ENCODE assay signal across 34 cellular contexts in genomic region chr4:13857800-13858199, GRCh38.
"Had no signal": no experiment of that assay in that cellular context is flagged by ENCODE, and none has a peak within 500 bp of the region (broad histone marks: within the 10 kb centered on the region; RNA-seq: fewer than 3 reads in every experiment).

No MANE protein-coding gene starts in this region.

- H3K4me3 ChIP-seq: adrenal gland, ascending aorta, cardiac muscle cell had no signal

- FAIRE-seq: bronchial epithelial cell, TTC549 had no signal

- H3K27ac ChIP-seq: adrenal gland, ascending aorta, cardiac muscle cell, VCaP had no signal

- H3K27me3 ChIP-seq: adrenal gland, ascending aorta, cardiac muscle cell had no signal

- H3K9me3 ChIP-seq: adrenal gland had no signal

- H3K36me3 ChIP-seq: adrenal gland, ascending aorta, cardiac muscle cell had no signal

- DNase-seq: activated B cell treated with CpG ODN at 0.5 μM for 24 hours; activated CD4-positive, alpha-beta memory T cell treated with anti-CD3 and anti-CD28 coated beads for 36 hours; activated CD4-positive, alpha-beta T cell treated with anti-CD3 and anti-CD28 coated beads for 4 hours; activated CD4-positive, alpha-beta T cell treated with anti-CD3 and anti-CD28 coated beads, Interleukin-2, amount 10 ng/mL, durations not matched to agents 24 days and 14 days; activated CD4-positive, alpha-beta T cell treated with anti-CD3 and anti-CD28 coated beads, Interleukin-2, amount 50 U/mL, for 1 hour; activated CD4-positive, alpha-beta T cell treated with anti-CD3 and anti-CD28 coated beads, Interleukin-2, amount 50 U/mL, for 4 hours; activated CD4-positive, CD25-positive, alpha-beta regulatory T cell treated with anti-CD3 and anti-CD28 coated beads, Interleukin-2, amount 50 U/mL, for 72 hours; activated CD8-positive, alpha-beta memory T cell treated with anti-CD3 and anti-CD28 coated beads, Interleukin-2, amount 50 U/mL, for 4 hours; activated CD8-positive, alpha-beta T cell treated with anti-CD3 and anti-CD28 coated beads for 36 hours; activated effector memory CD4-positive, alpha-beta T cell treated with anti-CD3 and anti-CD28 coated beads, Interleukin-2, amount 50 U/mL, for 16 hours; activated gamma-delta T cell treated with Interleukin-2 at 50 U/mL for 16 hours; activated naive CD4-positive, alpha-beta T cell; activated naive CD4-positive, alpha-beta T cell treated with anti-CD3 and anti-CD28 coated beads for 36 hours; activated naive CD4-positive, alpha-beta T cell treated with anti-CD3 and anti-CD28 coated beads, Interleukin-2, amount 50 U/mL, for 16 hours; activated naive CD8-positive, alpha-beta T cell treated with anti-CD3 and anti-CD28 coated beads for 36 hours; activated T-cell treated with anti-CD3 and anti-CD28 coated beads for 4 hours; activated T-cell treated with anti-CD3 and anti-CD28 coated beads, Interleukin-2, amount 50 U/mL, for 1 hour; activated T-cell treated with anti-CD3 and anti-CD28 coated beads, Interleukin-2, amount 50 U/mL, for 4 hours; activated T-cell treated with anti-CD3 and anti-CD28 coated beads, Interleukin-2, amount 50 U/mL, for 72 hours; adrenal gland; amygdala; anterior cingulate cortex; caudate nucleus; cerebellar nuclear complex; T-helper 1 cell; T-helper 2 cell; T-helper 9 cell had no signal

- H3K4me1 ChIP-seq: adrenal gland, ascending aorta had no signal

- ATAC-seq: activated CD8-positive, alpha-beta T cell treated with anti-CD3 and anti-CD28 coated beads for 36 hours; activated naive CD4-positive, alpha-beta T cell treated with anti-CD3 and anti-CD28 coated beads, Interleukin-2, amount 50 U/mL, for 72 hours; activated T-cell treated with anti-CD3 and anti-CD28 coated beads, Interleukin-2, amount 50 U/mL, for 4 hours; activated T-cell treated with anti-CD3 and anti-CD28 coated beads, Interleukin-2, amount 50 U/mL, for 72 hours; activated T-helper 17 cell treated with anti-CD3 and anti-CD28 coated beads, Interleukin-2, amount 50 U/mL, for 72 hours had no signal
